In the genomic region with DNA sequence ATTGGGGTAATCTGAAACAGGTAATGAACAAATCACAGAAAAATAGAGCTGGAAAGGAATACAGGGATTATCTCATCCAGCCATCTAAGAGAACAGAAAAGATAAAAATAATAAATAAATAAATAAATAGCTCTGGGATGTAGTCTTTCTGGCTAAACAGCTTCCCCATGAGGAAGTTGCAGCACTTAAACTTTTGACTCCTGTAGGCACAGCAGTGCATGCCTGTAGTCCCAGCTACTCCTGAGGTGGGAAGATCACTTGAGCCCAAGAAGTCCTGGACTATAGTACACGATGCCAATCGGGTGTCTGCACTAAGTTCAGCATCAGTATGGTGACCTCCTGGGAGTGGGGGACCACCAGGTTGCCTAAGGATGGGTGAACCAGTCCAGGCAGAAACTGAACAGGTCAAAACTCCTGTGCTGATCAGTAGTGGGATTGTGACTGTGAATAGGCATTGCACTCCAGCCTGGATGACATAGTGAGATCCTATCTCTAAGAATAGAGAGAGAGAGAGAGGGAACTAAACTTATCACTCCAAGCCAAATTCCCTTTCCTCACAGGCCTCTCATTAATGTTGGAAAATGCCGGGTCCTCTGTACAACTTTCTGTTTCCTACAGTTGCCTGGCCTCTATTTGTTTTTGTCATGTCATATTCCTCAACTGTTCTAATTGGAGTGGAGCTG, we compare ENCODE assay signal across 21 cellular contexts.
"Had no signal": no experiment of that assay in that cellular context is flagged by ENCODE, and none has a peak within 500 bp of the region (broad histone marks: within the 10 kb centered on the region; RNA-seq: fewer than 3 reads in every experiment).

No MANE protein-coding gene starts in this region.

- H3K27me3 ChIP-seq: right atrium auricular region, suprapubic skin, transverse colon had no signal

- ATAC-seq: activated T-helper 17 cell treated with anti-CD3 and anti-CD28 coated beads, Interleukin-2, amount 50 U/mL, for 72 hours; stimulated activated naive CD8-positive, alpha-beta T cell treated with anti-CD3 and anti-CD28 coated beads, Interleukin-15, amount 100 ng/mL, for 72 hours had no signal

- H3K36me3 ChIP-seq: right atrium auricular region, suprapubic skin, transverse colon had no signal

- H3K4me3 ChIP-seq: dorsolateral prefrontal cortex, lung, right atrium auricular region, suprapubic skin, transverse colon had no signal

- H3K4me1 ChIP-seq: right atrium auricular region, suprapubic skin, transverse colon had no signal

- DNase-seq: activated B cell treated with CpG ODN at 0.5 μM for 24 hours; activated CD4-positive, alpha-beta memory T cell treated with anti-CD3 and anti-CD28 coated beads for 36 hours; activated CD4-positive, alpha-beta T cell treated with anti-CD3 and anti-CD28 coated beads for 4 hours; activated naive CD4-positive, alpha-beta T cell; activated naive CD8-positive, alpha-beta T cell treated with anti-CD3 and anti-CD28 coated beads for 36 hours; activated T-cell treated with anti-CD3 and anti-CD28 coated beads, Interleukin-2, amount 50 U/mL, for 1 hour; amniotic stem cell; dorsolateral prefrontal cortex; hypothalamus; islet precursor cell; midbrain; occipital lobe; stimulated activated naive CD8-positive, alpha-beta T cell treated with anti-CD3 and anti-CD28 coated beads, Interleukin-15, amount 100 ng/mL, for 72 hours; transverse colon had no signal

- H3K27ac ChIP-seq: dorsolateral prefrontal cortex, epithelial cell of prostate, right atrium auricular region, suprapubic skin, transverse colon had no signal

- FAIRE-seq: colon, frontal cortex had no signal

- H3K9me3 ChIP-seq: right atrium auricular region, suprapubic skin, transverse colon had no signal
